In genomic region chr22:39432361-39432811, GRCh38 we compare ENCODE assay signal across 15 cellular contexts. TPM values are rescaled to one million over a fixed set of nuclear protein-coding genes. Genes with fewer than 3 reads are reported as not detected.
DNase-seq lines count a peak whose midpoint lies in the region; ATAC-seq and TF ChIP-seq lines count a peak whose summit lies in the region.
"Had no signal": no experiment of that assay in that cellular context is flagged by ENCODE, and none has a peak within 500 bp of the region (broad histone marks: within the 10 kb centered on the region; RNA-seq: fewer than 3 reads in every experiment).

No MANE protein-coding gene starts in this region.

- in situ Hi-C loops in GM13976 (cut with MboI; ENCODE audit: low sequenced_read_pairs, unreplicated experiment): no loop called here

- H3K36me3 ChIP-seq in KMS-11 (ENCODE audit: insufficient read depth): no peaks in the 10 kb centered on the region
- peaks cover 22 to 30% of the 10 kb centered on the region in 2 donors for H3K36me3 ChIP-seq in ascending aorta
- peaks cover 64% of the 10 kb centered on the region for H3K36me3 ChIP-seq in lower lobe of right lung
- peaks cover 29 to 33% of the 10 kb centered on the region in 2 donors for H3K36me3 ChIP-seq in stomach smooth muscle (ENCODE audit: control insufficient read depth in 2 of 2, insufficient read depth in 2 of 2, low read length in 2 of 2)
- H3K36me3 ChIP-seq: SJCRH30 had no signal

- H3K27ac ChIP-seq in KMS-11: peak overlapping the region; percentile 84
- H3K27ac ChIP-seq in ascending aorta: peak overlapping the region; percentile 95 to 96
- H3K27ac ChIP-seq in lower lobe of right lung: peak overlapping the region; percentile 85
- peak overlapping the region; percentile 66 for H3K27ac ChIP-seq in stomach smooth muscle (ENCODE audit: low read length)
- H3K27ac ChIP-seq: SJCRH30 had no signal

- H3K4me1 ChIP-seq in KMS-11 (ENCODE audit: low read depth, poor library complexity, severe bottlenecking) (peaks cover 100% of the 10 kb centered on the region), ascending aorta (peaks cover 8 to 24% of the 10 kb centered on the region in 2 donors), lower lobe of right lung (peaks cover 23% of the 10 kb centered on the region), stomach smooth muscle (ENCODE audit: control insufficient read depth, insufficient read depth, low read length) (peaks cover 24% of the 10 kb centered on the region)

- H3K27me3 ChIP-seq in KMS-11 (ENCODE audit: insufficient read depth, low read depth) (no peaks in the 10 kb centered on the region), ascending aorta (no peaks in the 10 kb centered on the region), lower lobe of right lung (ENCODE audit: low read depth) (no peaks in the 10 kb centered on the region), stomach smooth muscle (ENCODE audit: control insufficient read depth in 1 of 2, insufficient read depth in 2 of 2, low read length in 2 of 2) (no peaks in the 10 kb centered on the region)
- H3K27me3 ChIP-seq: SJCRH30 had no signal

- H3K9ac ChIP-seq in KMS-11 (peak overlapping the region; percentile 51; the same call in 1 of the 2 replicates), stomach smooth muscle (ENCODE audit: low read length in 2 of 2) (peak overlapping the region in 1 of 2 donors; percentile 42)

- intact Hi-C loops in ascending aorta (cut with DNase I) (loop anchor here (5.0 kb wide), 1 partner anchor 85 kb away; no protein-coding TSS in a partner anchor), lower lobe of right lung (cut with DNase I) (no loop called here)

- peak overlapping the region; percentile 83 for H3K4me2 ChIP-seq in KMS-11

- H3K9me3 ChIP-seq in ascending aorta: no peaks in the 10 kb centered on the region
- no peaks in the 10 kb centered on the region for H3K9me3 ChIP-seq in lower lobe of right lung
- no peaks in the 10 kb centered on the region for H3K9me3 ChIP-seq in stomach smooth muscle (ENCODE audit: control insufficient read depth in 2 of 2, low read length in 2 of 2)
- H3K9me3 ChIP-seq: SJCRH30 had no signal

- H2AFZ ChIP-seq in KMS-11 (ENCODE audit: low read depth): no peak overlapping the region

- H3K79me2 ChIP-seq in KMS-11 (ENCODE audit: insufficient read depth, low read depth): 0 out of 2 replicates have a peak, but pooled peaks cover 13% of the 10 kb centered on the region

- TF ChIP-seq CTCF in KMS-11 (conservative IDR thresholded peaks at IDR 0.05; ENCODE audit: low read depth, low read length) (no peak), ascending aorta (IDR thresholded peaks at IDR 0.05) (no peak), lower lobe of right lung (IDR thresholded peaks at IDR 0.05) (no peak), GM13976 (IDR thresholded peaks at IDR 0.05; ENCODE audit: borderline replicate concordance, control extremely low read depth, extremely low read depth, insufficient read depth, missing control alignments) (no peak)

- H4K20me1 ChIP-seq in KMS-11 (ENCODE audit: insufficient read depth): no peaks in the 10 kb centered on the region

- ATAC-seq in lower lobe of right lung: no peak
- ATAC-seq: K562 had no signal

- DNase-seq in ascending aorta (ENCODE audit: low spot score in 2 of 2) (no peak), lower lobe of right lung (no peak), NOMO-1 (lab: John Stamatoyannopoulos, UW; ENCODE audit: unreplicated experiment in 2 of 2) (no peak), NOMO-1 treated with DMSO at 0.1 percent for 48 hours (lab: John Stamatoyannopoulos, UW; ENCODE audit: unreplicated experiment) (no peak), GM13976 (ENCODE audit: low spot score) (no peak)
- DNase-seq in central memory CD4-positive, alpha-beta T cell: no peak
- DNase-seq: NCI-H1092 treated with DMSO at 0.1 percent for 48 hours; NCI-H2171; SJCRH30; stimulated activated CD4-positive, alpha-beta T cell treated with anti-CD3 and anti-CD28 coated beads, Interleukin-12 subunit alpha, Interleukin-12 subunit beta, amount 100 ng/mL, for 4 hours; T-helper 9 cell had no signal

- H3K4me3 ChIP-seq in KMS-11 (IDR thresholded peaks at IDR 0.05; ENCODE audit: insufficient read depth, low read depth, low read length) (no peak overlapping the region), ascending aorta (peak overlapping the region; percentile 12 to 29), lower lobe of right lung (no peak overlapping the region), stomach smooth muscle (ENCODE audit: low read length in 2 of 2) (no peak overlapping the region)
- H3K4me3 ChIP-seq: K562, SJCRH30 had no signal

RNA-seq across cellular contexts. Expression of gene MGAT3, which starts 24.4 kb away (rescaled TPM):
- total RNA-seq in ascending aorta (9.8 TPM), lower lobe of right lung (41.5 TPM)
- total RNA-seq: dermis microvascular lymphatic vessel endothelial cell, SJCRH30 had no signal

RNA-seq across cellular contexts. Expression of gene TAB1, which starts 32.8 kb away (rescaled TPM):
- total RNA-seq in ascending aorta (42.9 TPM), lower lobe of right lung (27.2 TPM)

Comparison
In these comparisons a context has a peak if more than half of its experiments do, and no peak if none do; other contexts are left out.
1. H3K4me3 ChIP-seq: peak in ascending aorta (2 of 2); none in KMS-11 (single experiment), lower lobe of right lung (single experiment) and stomach smooth muscle (0 of 2).
2. Peak in every context shown above with its lines, with median percentiles within 50 percentile points of each other: H3K27ac ChIP-seq.